ENCODE assay signal across 23 cellular contexts in the genomic region with DNA sequence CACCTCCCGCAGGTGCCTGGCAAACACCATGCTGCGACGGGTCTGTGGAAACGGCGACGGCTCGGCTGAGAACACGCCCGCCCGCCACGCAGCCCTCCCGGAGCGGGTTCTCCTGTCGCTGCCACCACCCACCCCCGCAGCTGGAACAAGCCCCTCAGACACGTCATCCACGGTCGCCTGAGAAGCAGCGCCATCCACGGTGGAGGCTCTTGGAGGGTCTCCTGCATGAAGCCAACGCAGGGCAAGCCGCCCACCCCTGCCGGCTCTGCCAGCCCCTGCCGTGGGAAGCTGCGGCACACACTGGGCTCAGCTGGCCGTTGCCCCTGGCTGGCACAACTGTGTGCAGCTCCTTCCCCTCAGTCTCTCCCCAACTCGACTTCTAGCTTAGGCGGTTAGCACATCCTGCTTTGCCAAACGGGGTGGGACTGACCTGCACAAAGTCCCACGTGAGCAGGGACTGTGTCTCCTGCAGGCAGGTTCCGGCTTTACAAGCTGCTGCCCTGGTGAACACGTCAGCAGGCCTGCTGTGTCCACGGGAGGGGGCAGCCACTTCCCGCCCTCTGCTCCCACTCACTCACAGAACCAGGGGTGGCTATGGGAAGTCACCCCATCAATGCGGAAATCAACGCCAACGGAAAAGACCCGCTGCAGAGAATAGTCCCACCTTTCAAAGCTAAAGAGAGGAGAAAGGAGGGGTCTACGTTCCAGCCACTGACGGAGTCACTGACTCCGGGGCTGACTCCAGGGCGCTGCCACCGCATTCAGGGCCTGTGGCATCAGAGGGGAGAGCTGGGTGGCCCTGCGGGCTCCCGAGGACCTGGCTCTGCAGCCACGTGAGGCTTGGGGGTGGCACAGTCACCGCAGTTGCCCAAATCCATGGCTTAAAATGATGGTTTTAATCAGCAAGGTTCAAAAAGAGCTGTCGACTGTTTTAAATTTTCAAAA. TPM values are rescaled to one million over a fixed set of nuclear protein-coding genes. Genes with fewer than 3 reads are reported as not detected.
A peak's percentile ranks its signal among the peaks of the same experiment; 100 is the strongest.
DNase-seq lines count a peak whose midpoint lies in the region; ATAC-seq and TF ChIP-seq lines count a peak whose summit lies in the region.
"Had no signal": no experiment of that assay in that cellular context is flagged by ENCODE, and none has a peak within 500 bp of the region (broad histone marks: within the 10 kb centered on the region; RNA-seq: fewer than 3 reads in every experiment).

No MANE protein-coding gene starts in this region.

- H3K4me2 ChIP-seq in osteoblast (ENCODE audit: insufficient read depth, low read length) (no peak overlapping the region), neural progenitor cell (no peak overlapping the region)

- intact Hi-C loops in left cardiac atrium (cut with DNase I), result no loop called here

- DNase-seq in left cardiac atrium (peak; percentile 18), right atrium auricular region (ENCODE audit: low spot score) (no peak), endodermal cell (peak; percentile 32), osteoblast (ENCODE audit: insufficient read length, low spot score, missing footprints) (peak; percentile 82), ureter (ENCODE audit: low spot score) (peak; percentile 42), neural progenitor cell (ENCODE audit: low spot score) (no peak), GM03348 (ENCODE audit: low spot score) (no peak)
- DNase-seq: activated CD4-positive, alpha-beta T cell treated with anti-CD3 and anti-CD28 coated beads, Interleukin-2, amount 10 ng/mL, durations not matched to agents 7 days and 5 days; activated naive CD4-positive, alpha-beta T cell treated with anti-CD3 and anti-CD28 coated beads, Interleukin-2, amount 10 ng/mL, durations not matched to agents 7 days and 5 days; anterior cingulate cortex; dermis blood vessel endothelial cell; EL; glutamatergic neuron; GM23248; NCI-H1092 treated with DMSO at 0.1 percent for 48 hours; NCI-H2081; NCI-H446 treated with DMSO at 0.1 percent for 48 hours; PC-3; SIG-M5 had no signal

- no peak overlapping the region for H3K4me3 ChIP-seq in right atrium auricular region
- no peak overlapping the region for H3K4me3 ChIP-seq in endodermal cell (ENCODE audit: low read length)
- no peak overlapping the region for H3K4me3 ChIP-seq in osteoblast (ENCODE audit: insufficient read depth, low read length)
- H3K4me3 ChIP-seq in neural progenitor cell, result no peak overlapping the region
- H3K4me3 ChIP-seq: GM23248, vagina had no signal

- H3K9me3 Mint-ChIP-seq in endodermal cell, result no peaks in the 10 kb centered on the region
- H3K9me3 Mint-ChIP-seq in neural progenitor cell, result no peaks in the 10 kb centered on the region
- H3K9me3 Mint-ChIP-seq: activated CD4-positive, alpha-beta T cell treated with anti-CD3 and anti-CD28 coated beads, Interleukin-2, amount 10 ng/mL, durations not matched to agents 7 days and 5 days; activated naive CD4-positive, alpha-beta T cell treated with anti-CD3 and anti-CD28 coated beads, Interleukin-2, amount 10 ng/mL, durations not matched to agents 7 days and 5 days; neural crest cell had no signal

- no peak for TF ChIP-seq CTCF in right atrium auricular region (IDR thresholded peaks at IDR 0.05)
- no peak for TF ChIP-seq CTCF in endodermal cell (conservative IDR thresholded peaks at IDR 0.05)
- TF ChIP-seq CTCF in osteoblast (IDR thresholded peaks at IDR 0.05; ENCODE audit: extremely low read depth, low read depth, low read length), result no peak
- no peak for TF ChIP-seq CTCF in neural progenitor cell (IDR thresholded peaks at IDR 0.05)

- H3K36me3 Mint-ChIP-seq in endodermal cell (ENCODE audit: low read depth), result peaks cover 48% of the 10 kb centered on the region
- peaks cover 29% of the 10 kb centered on the region for H3K36me3 Mint-ChIP-seq in neural progenitor cell

- peaks cover 0 to 2% of the 10 kb centered on the region in 2 donors for H3K9me3 ChIP-seq in right atrium auricular region
- H3K9me3 ChIP-seq in endodermal cell (ENCODE audit: control insufficient read depth, low read length), result peaks cover 33% of the 10 kb centered on the region
- no peaks in the 10 kb centered on the region for H3K9me3 ChIP-seq in osteoblast (ENCODE audit: low read depth, low read length)
- no peaks in the 10 kb centered on the region for H3K9me3 ChIP-seq in neural progenitor cell (ENCODE audit: low read depth)
- H3K9me3 ChIP-seq: vagina had no signal

- no peaks in the 10 kb centered on the region for H3K27me3 ChIP-seq in right atrium auricular region
- no peaks in the 10 kb centered on the region for H3K27me3 ChIP-seq in endodermal cell (ENCODE audit: control insufficient read depth, insufficient read depth, low read length, poor library complexity, severe bottlenecking)
- H3K27me3 ChIP-seq in osteoblast (ENCODE audit: insufficient read depth, low read length), result no peaks in the 10 kb centered on the region
- no peaks in the 10 kb centered on the region for H3K27me3 ChIP-seq in neural progenitor cell
- H3K27me3 ChIP-seq: vagina had no signal

- H3K4me1 Mint-ChIP-seq in endodermal cell (no peaks in the 10 kb centered on the region), neural progenitor cell (no peaks in the 10 kb centered on the region)
- H3K4me1 Mint-ChIP-seq: activated CD4-positive, alpha-beta T cell treated with anti-CD3 and anti-CD28 coated beads, Interleukin-2, amount 10 ng/mL, durations not matched to agents 7 days and 5 days; activated naive CD4-positive, alpha-beta T cell treated with anti-CD3 and anti-CD28 coated beads, Interleukin-2, amount 10 ng/mL, durations not matched to agents 7 days and 5 days; neural crest cell had no signal

- peaks cover 81% of the 10 kb centered on the region for H3K36me3 ChIP-seq in right atrium auricular region
- peaks cover 95% of the 10 kb centered on the region for H3K36me3 ChIP-seq in endodermal cell (ENCODE audit: control insufficient read depth, insufficient read depth, low read length)
- peaks cover 90% of the 10 kb centered on the region for H3K36me3 ChIP-seq in osteoblast (ENCODE audit: insufficient read depth, low read length)
- peaks cover 15% of the 10 kb centered on the region for H3K36me3 ChIP-seq in neural progenitor cell

- H4K20me1 ChIP-seq in osteoblast (ENCODE audit: insufficient read depth, low read length) (peaks cover 74% of the 10 kb centered on the region), neural progenitor cell (ENCODE audit: low read depth) (no peaks in the 10 kb centered on the region)

- H3K4me3 Mint-ChIP-seq in endodermal cell (no peak overlapping the region), neural progenitor cell (no peak overlapping the region)
- H3K4me3 Mint-ChIP-seq: activated CD4-positive, alpha-beta T cell treated with anti-CD3 and anti-CD28 coated beads, Interleukin-2, amount 10 ng/mL, durations not matched to agents 7 days and 5 days; activated naive CD4-positive, alpha-beta T cell treated with anti-CD3 and anti-CD28 coated beads, Interleukin-2, amount 10 ng/mL, durations not matched to agents 7 days and 5 days; neural crest cell had no signal

- no peaks in the 10 kb centered on the region for H3K27me3 Mint-ChIP-seq in endodermal cell (ENCODE audit: insufficient read depth)
- peaks cover 3% of the 10 kb centered on the region for H3K27me3 Mint-ChIP-seq in neural progenitor cell (ENCODE audit: insufficient read depth, low read depth)
- H3K27me3 Mint-ChIP-seq: activated CD4-positive, alpha-beta T cell treated with anti-CD3 and anti-CD28 coated beads, Interleukin-2, amount 10 ng/mL, durations not matched to agents 7 days and 5 days; activated naive CD4-positive, alpha-beta T cell treated with anti-CD3 and anti-CD28 coated beads, Interleukin-2, amount 10 ng/mL, durations not matched to agents 7 days and 5 days had no signal

- ATAC-seq in left cardiac atrium (no peak), HG03095 (IDR thresholded peaks at IDR 0.05; ENCODE audit: unreplicated experiment) (no peak)
- ATAC-seq: PC-3 had no signal

- H2AFZ ChIP-seq in osteoblast (ENCODE audit: low read length) (no peak overlapping the region), neural progenitor cell (replicated peaks) (no peak overlapping the region)
- H2AFZ ChIP-seq: GM23248 had no signal

- H3K27ac Mint-ChIP-seq in endodermal cell, result no peak overlapping the region
- no peak overlapping the region for H3K27ac Mint-ChIP-seq in neural progenitor cell
- H3K27ac Mint-ChIP-seq: activated CD4-positive, alpha-beta T cell treated with anti-CD3 and anti-CD28 coated beads, Interleukin-2, amount 10 ng/mL, durations not matched to agents 7 days and 5 days; activated naive CD4-positive, alpha-beta T cell treated with anti-CD3 and anti-CD28 coated beads, Interleukin-2, amount 10 ng/mL, durations not matched to agents 7 days and 5 days had no signal

- H3K79me2 ChIP-seq in osteoblast (ENCODE audit: insufficient read depth, low read length) (peaks cover 88% of the 10 kb centered on the region), neural progenitor cell (ENCODE audit: low read depth) (peaks cover 36% of the 10 kb centered on the region)

- H3F3A ChIP-seq in neural progenitor cell (ENCODE audit: low read depth), result no peaks in the 10 kb centered on the region

- H3K27ac ChIP-seq in right atrium auricular region (no peak overlapping the region), endodermal cell (ENCODE audit: low read depth, low read length) (no peak overlapping the region), osteoblast (ENCODE audit: low read depth, low read length) (no peak overlapping the region), neural progenitor cell (no peak overlapping the region)
- H3K27ac ChIP-seq: C4-2B, GM23248, vagina had no signal

- H3K4me1 ChIP-seq in right atrium auricular region (no peaks in the 10 kb centered on the region), endodermal cell (ENCODE audit: control insufficient read depth, insufficient read depth, low read length) (no peaks in the 10 kb centered on the region), osteoblast (ENCODE audit: insufficient read depth, low read length) (no peaks in the 10 kb centered on the region), neural progenitor cell (no peaks in the 10 kb centered on the region)
- H3K4me1 ChIP-seq: vagina had no signal

- WGBS in endodermal cell (ENCODE audit: insufficient coverage in 1 of 2, insufficient read length in 1 of 2), 2 experiments, result 96 to 97% methylated on average over 36 to 48 of the region's 48 CpGs

- H3K9ac ChIP-seq in endodermal cell (ENCODE audit: extremely low read depth, low read length, poor library complexity, severe bottlenecking) (no peak overlapping the region), neural progenitor cell (no peak overlapping the region)
- H3K9ac ChIP-seq: GM23248 had no signal

RNA-seq across cellular contexts. Expression of a gene that starts 10.3 kb away (rescaled TPM):
- 10 to 100 TPM; 18.1 to 20.3 TPM for total RNA-seq in left cardiac atrium
- 10 to 100 TPM in 1 of 2 donors, 1 to 10 TPM in 1; 5.8 to 12.0 TPM for total RNA-seq in right atrium auricular region
- 10 to 100 TPM; 49.0 to 73.3 TPM for total RNA-seq in endodermal cell
- polyA plus RNA-seq in endodermal cell (2013, experiment 1 of 2), result 55.1 TPM
- polyA plus RNA-seq in endodermal cell (2013, experiment 2 of 2), result 46.9 TPM
- total RNA-seq in osteoblast, result 35.8 and 39.2 TPM in 2 replicates
- 42.6 TPM for total RNA-seq in ureter
- total RNA-seq in neural progenitor cell (ENCODE audit: low replicate concordance), result 28.5 and 42.7 TPM in 2 replicates

Comparison
In these comparisons a context has a peak if more than half of its experiments do, and no peak if none do; other contexts are left out.
1. DNase-seq: peak in left cardiac atrium (single experiment), endodermal cell (single experiment), osteoblast (single experiment) and ureter (single experiment); none in right atrium auricular region (single experiment), neural progenitor cell (single experiment) and GM03348 (single experiment).